ENCODE assay signal across 9 cellular contexts in genomic region chr10:11513727-11514126, GRCh38.
"Had no signal": no experiment of that assay in that cellular context is flagged by ENCODE, and none has a peak within 500 bp of the region (broad histone marks: within the 10 kb centered on the region; RNA-seq: fewer than 3 reads in every experiment).

No MANE protein-coding gene starts in this region.

- H3K36me3 ChIP-seq: HAP-1 had no signal

- H3K9ac ChIP-seq: GM23248, KMS-11 had no signal

- ATAC-seq: HCT116 had no signal

- H3K9me3 ChIP-seq: HAP-1 had no signal

- H3K4me3 ChIP-seq: GM23248, HAP-1 had no signal

- FAIRE-seq: HTR-8/SVneo had no signal

- H3K27ac ChIP-seq: GM23248, KMS-11 had no signal

- H3K4me1 ChIP-seq: HAP-1 had no signal

- H3K4me2 ChIP-seq: KMS-11 had no signal

- H2AFZ ChIP-seq: GM23248 had no signal

- DNase-seq: GM23248, GOT3, H7, HFFc6, KBM-7 had no signal
